In genomic region chr17:16975744-16976625, GRCh38 we compare ENCODE assay signal across 17 cellular contexts. TPM values are rescaled to one million over a fixed set of nuclear protein-coding genes. Genes with fewer than 3 reads are reported as not detected.
DNase-seq lines count a peak whose midpoint lies in the region; ATAC-seq, FAIRE-seq and TF ChIP-seq lines count a peak whose summit lies in the region.
"Had no signal": no experiment of that assay in that cellular context is flagged by ENCODE, and none has a peak within 500 bp of the region (broad histone marks: within the 10 kb centered on the region; RNA-seq: fewer than 3 reads in every experiment).

No MANE protein-coding gene starts in this region.

- CTCF ChIA-PET in endothelial cell of umbilical vein (lab: Charles Lee), result interaction anchor here (1.1 to 9.7 kb wide), 2 partner anchors 13 to 16 kb away, joined by 3 to 100 read pairs; no protein-coding TSS in a partner anchor

- peak overlapping the region; percentile 72 for H3K4me2 ChIP-seq in Karpas-422 (ENCODE audit: low read depth, low read length, poor library complexity, severe bottlenecking)
- peak overlapping the region; percentile 2 for H3K4me2 ChIP-seq in endothelial cell of umbilical vein (ENCODE audit: insufficient read depth, low read length)

- H4K20me1 ChIP-seq in Karpas-422 (ENCODE audit: insufficient read depth, low read depth, low read length) (peaks cover 18% of the 10 kb centered on the region; the same call in 1 of the 2 replicates), endothelial cell of umbilical vein (replicated peaks; ENCODE audit: control insufficient read depth, extremely low read depth, insufficient read depth, low read length) (no peaks in the 10 kb centered on the region)

- POLR2A ChIA-PET in endothelial cell of umbilical vein (lab: Charles Lee), result interaction anchor here (0.6 kb wide), 1 partner anchor 631 kb away, joined by 10 read pairs; no protein-coding TSS in a partner anchor

- TF ChIP-seq CTCF in endothelial cell of umbilical vein (IDR thresholded peaks at IDR 0.05; ENCODE audit: extremely low read depth in 1 of 2, insufficient read depth in 1 of 2, low read depth in 1 of 2, low read length in 2 of 2), result no peak

- TF ChIP-seq POLR2A in GM10847 (IDR thresholded peaks at IDR 0.05; ENCODE audit: extremely low read depth, insufficient read length), result peak; percentile 18
- TF ChIP-seq POLR2A in endothelial cell of umbilical vein (IDR thresholded peaks at IDR 0.05; ENCODE audit: low read depth, low read length), result no peak

- peak; percentile 57 for FAIRE-seq in endothelial cell of umbilical vein (lab: Jason Lieb, UNC)
- FAIRE-seq: HepG2 had no signal

- peak overlapping the region; percentile 55 for H3K4me3 ChIP-seq in Karpas-422 (ENCODE audit: low read length)
- H3K4me3 ChIP-seq in endothelial cell of umbilical vein (replicated peaks in 1 of 3; ENCODE audit: insufficient read depth in 1 of 3, low read depth in 1 of 3, low read length in 3 of 3), result no peak overlapping the region
- H3K4me3 ChIP-seq: skin epidermis, thyroid gland had no signal

- dilution Hi-C loops in endothelial cell of umbilical vein (cut with MboI; ENCODE audit: extremely low pct_ligation_motif_present, low sequenced_read_pairs), result no loop called here

- no TSS peak for BruUV-seq in endothelial cell of umbilical vein (replicated peaks; lab: Mats Ljungman, UMichigan)

- peak; percentile 83 for DNase-seq in Karpas-422
- DNase-seq in endothelial cell of umbilical vein (ENCODE audit: low read depth, low spot score), result no peak
- DNase-seq in stimulated activated naive CD4-positive, alpha-beta T cell (lab: John Stamatoyannopoulos, UW), result no peak
- DNase-seq in 8988T, result no peak
- DNase-seq: amygdala, HCEC 1CT, mammary epithelial cell, NCI-H146, NCI-H526, occipital lobe, thyroid gland had no signal

- H2AFZ ChIP-seq in Karpas-422 (ENCODE audit: low read length), result no peak overlapping the region
- H2AFZ ChIP-seq in endothelial cell of umbilical vein (ENCODE audit: low read depth, low read length), result no peak overlapping the region

- intact Hi-C loops in endothelial cell of umbilical vein (cut with micrococcal nuclease), result no loop called here

- H3K9me1 ChIP-seq in endothelial cell of umbilical vein (replicated peaks; ENCODE audit: control insufficient read depth, extremely low read depth, insufficient read depth, low read length), result no peaks in the 10 kb centered on the region

- H3K9ac ChIP-seq in Karpas-422 (ENCODE audit: low read length) (no peak overlapping the region), endothelial cell of umbilical vein (replicated peaks; ENCODE audit: extremely low read depth, insufficient read depth, low read length) (no peak overlapping the region)

- H3K9me2 ChIP-seq in Karpas-422 (replicated peaks; ENCODE audit: insufficient read depth, low read length), result no peaks in the 10 kb centered on the region

- H3K4me1 ChIP-seq in Karpas-422 (ENCODE audit: low read length) (peaks cover 63% of the 10 kb centered on the region), endothelial cell of umbilical vein (ENCODE audit: control insufficient read depth, extremely low read depth, insufficient read depth, low read length) (no peaks in the 10 kb centered on the region)
- H3K4me1 ChIP-seq: thyroid gland had no signal

- peak; percentile 23 for ATAC-seq in GM18909 (IDR thresholded peaks at IDR 0.05; ENCODE audit: poor library complexity, unreplicated experiment)
- ATAC-seq in GM21619 (IDR thresholded peaks at IDR 0.05; ENCODE audit: unreplicated experiment), result no peak
- no peak for ATAC-seq in HG02884 (IDR thresholded peaks at IDR 0.05; ENCODE audit: unreplicated experiment)
- ATAC-seq: HepG2 had no signal

- H3K27me3 ChIP-seq in Karpas-422 (ENCODE audit: low read length), result peaks cover 3% of the 10 kb centered on the region; the same call in 1 of the 2 replicates
- H3K27me3 ChIP-seq in endothelial cell of umbilical vein (ENCODE audit: control insufficient read depth in 2 of 2, insufficient read depth in 2 of 2, low read length in 2 of 2), result peaks cover 6 to 8% of the 10 kb centered on the region in 2 experiments
- H3K27me3 ChIP-seq: thyroid gland had no signal

- H3K9me3 ChIP-seq in Karpas-422 (ENCODE audit: low read length) (no peaks in the 10 kb centered on the region), endothelial cell of umbilical vein (replicated peaks; ENCODE audit: control insufficient read depth, insufficient read depth, low read length) (no peaks in the 10 kb centered on the region)
- H3K9me3 ChIP-seq: thyroid gland had no signal

- no peaks in the 10 kb centered on the region for H3K36me3 ChIP-seq in Karpas-422 (ENCODE audit: insufficient read depth, low read length)
- H3K36me3 ChIP-seq in endothelial cell of umbilical vein (ENCODE audit: control insufficient read depth in 2 of 2, extremely low read depth in 1 of 2, insufficient read depth in 2 of 2, low read length in 2 of 2), result no peaks in the 10 kb centered on the region
- H3K36me3 ChIP-seq: thyroid gland had no signal

- H3K27ac ChIP-seq in Karpas-422 (ENCODE audit: low read length), result peak overlapping the region; percentile 77
- H3K27ac ChIP-seq in endothelial cell of umbilical vein (ENCODE audit: insufficient read depth, low read depth, low read length), result no peak overlapping the region
- H3K27ac ChIP-seq: thyroid gland had no signal

- H3K79me2 ChIP-seq in Karpas-422 (ENCODE audit: low read length), result no peaks in the 10 kb centered on the region
- H3K79me2 ChIP-seq in endothelial cell of umbilical vein (ENCODE audit: control insufficient read depth, insufficient read depth, low read length), result no peaks in the 10 kb centered on the region

TF ChIP-seq in endothelial cell of umbilical vein, 7 proteins besides CTCF, POLR2A, EP300 and RAD21:
- TF ChIP-seq POLR2AphosphoS5 (IDR thresholded peaks at IDR 0.05; ENCODE audit: insufficient read depth, low read depth, low read length), result no peak
- TF ChIP-seq FOS (IDR thresholded peaks at IDR 0.05; ENCODE audit: borderline replicate concordance, insufficient read depth, low read length), result peak; percentile 9
TF ChIP-seq in endothelial cell of umbilical vein: peak in this region for 1.

RNA-seq across cellular contexts. Expression of gene TNFRSF13B, which starts 4.1 kb away (rescaled TPM):
- not detected in 2 replicates for total RNA-seq in Karpas-422 (2014; rRNA removed; shearing (Covaris generic); ENCODE audit: low replicate concordance)
- total RNA-seq in endothelial cell of umbilical vein, result not detected in 2 replicates
- not detected in 2 replicates for polyA plus RNA-seq in endothelial cell of umbilical vein
- not detected in 2 replicates for polyA plus RNA-seq in endothelial cell of umbilical vein (2011; cell fraction: cytosol; rRNA removed)
- polyA plus RNA-seq in endothelial cell of umbilical vein (2011; cell fraction: nucleus; rRNA removed), result not detected in 2 replicates
- not detected in 2 replicates for polyA plus RNA-seq in endothelial cell of umbilical vein (2012)
- polyA minus RNA-seq in endothelial cell of umbilical vein, result not detected in 2 replicates
- not detected for polyA minus RNA-seq in endothelial cell of umbilical vein (2011; cell fraction: cytosol; rRNA and poly(A)+ RNA removed)
- polyA minus RNA-seq in endothelial cell of umbilical vein (2011; cell fraction: nucleus; rRNA and poly(A)+ RNA removed), result not detected in 2 replicates
- total RNA-seq: HepG2, mammary epithelial cell, occipital lobe, thyroid gland had no signal
- polyA plus RNA-seq: HepG2, mammary epithelial cell had no signal
